ENCODE assay signal across 20 cellular contexts in genomic region chr2:85119900-85120299, GRCh38. TPM values are rescaled to one million over a fixed set of nuclear protein-coding genes. Genes with fewer than 3 reads are reported as not detected.
DNase-seq lines count a peak whose midpoint lies in the region; ATAC-seq and TF ChIP-seq lines count a peak whose summit lies in the region.
"Had no signal": no experiment of that assay in that cellular context is flagged by ENCODE, and none has a peak within 500 bp of the region (broad histone marks: within the 10 kb centered on the region; RNA-seq: fewer than 3 reads in every experiment).

No MANE protein-coding gene starts in this region.

- H3K9ac ChIP-seq in HUES64 (ENCODE audit: low read depth, low read length) (no peak overlapping the region), endodermal cell (ENCODE audit: extremely low read depth, low read length, poor library complexity, severe bottlenecking) (no peak overlapping the region)
- H3K9ac ChIP-seq: BLaER1, KMS-11, SK-N-SH had no signal

- ATAC-seq in CD8-positive, alpha-beta T cell = no peak
- ATAC-seq in GM19455 (IDR thresholded peaks at IDR 0.05; ENCODE audit: unreplicated experiment) = no peak

- peaks cover 47% of the 10 kb centered on the region for H3K27me3 Mint-ChIP-seq in endodermal cell (ENCODE audit: insufficient read depth)
- H3K27me3 Mint-ChIP-seq in neural crest cell (ENCODE audit: low read depth) = no peaks in the 10 kb centered on the region
- peaks cover 6% of the 10 kb centered on the region for H3K27me3 Mint-ChIP-seq in CD8-positive, alpha-beta T cell (ENCODE audit: low read depth)

- H3K27me3 ChIP-seq in H7 (ENCODE audit: control insufficient read depth, insufficient read depth, low read length) = peaks cover 9% of the 10 kb centered on the region
- peaks cover 56% of the 10 kb centered on the region for H3K27me3 ChIP-seq in HUES64 (ENCODE audit: insufficient read depth, low read length)
- no peaks in the 10 kb centered on the region for H3K27me3 ChIP-seq in endodermal cell (ENCODE audit: control insufficient read depth, insufficient read depth, low read length, poor library complexity, severe bottlenecking)
- no peaks in the 10 kb centered on the region for H3K27me3 ChIP-seq in CD8-positive, alpha-beta T cell (ENCODE audit: insufficient read depth, low read length)
- H3K27me3 ChIP-seq: BLaER1 had no signal

- POLR2A ChIA-PET in CD8-positive, alpha-beta T cell (lab: Charles Lee) = no interaction called here

- H3K36me3 Mint-ChIP-seq in endodermal cell (ENCODE audit: low read depth) (no peaks in the 10 kb centered on the region), neural crest cell (ENCODE audit: low read depth) (no peaks in the 10 kb centered on the region)
- H3K36me3 Mint-ChIP-seq in CD8-positive, alpha-beta T cell = no peaks in the 10 kb centered on the region

- H3K36me3 ChIP-seq in H7 (replicated peaks; ENCODE audit: control insufficient read depth, insufficient read depth, low read length) (no peaks in the 10 kb centered on the region), HUES64 (ENCODE audit: insufficient read depth, low read length) (no peaks in the 10 kb centered on the region), endodermal cell (ENCODE audit: control insufficient read depth, insufficient read depth, low read length) (no peaks in the 10 kb centered on the region)
- H3K36me3 ChIP-seq in CD8-positive, alpha-beta T cell (ENCODE audit: insufficient read depth, low read length) = no peaks in the 10 kb centered on the region
- H3K36me3 ChIP-seq: BLaER1 had no signal

- H3K9me3 Mint-ChIP-seq in endodermal cell (no peaks in the 10 kb centered on the region), neural crest cell (no peaks in the 10 kb centered on the region)
- no peaks in the 10 kb centered on the region for H3K9me3 Mint-ChIP-seq in CD8-positive, alpha-beta T cell

- DNase-seq in H7 (peak; percentile 80), endodermal cell (peak; percentile 84), neural crest cell (ENCODE audit: low read depth, low spot score) (no peak), NCI-H510A treated with DMSO at 0.1 percent for 48 hours (lab: John Stamatoyannopoulos, UW) (no peak), kidney tubule cell (ENCODE audit: low spot score) (no peak)
- DNase-seq in CD8-positive, alpha-beta T cell = no peak
- DNase-seq: DMS79, NCI-H1417, NCI-H187 treated with DMSO at 0.1 percent for 48 hours, NCI-H2171, NCI-H526 treated with DMSO at 0.1 percent for 48 hours, OCI-M1, SHP77, SK-N-SH, T-helper 1 cell had no signal

- CTCF ChIA-PET in CD8-positive, alpha-beta T cell (lab: Charles Lee) = no interaction called here

- intact Hi-C loops in CD8-positive, alpha-beta T cell (cut with DNase I, micrococcal nuclease) = no loop called here

- H3K27ac Mint-ChIP-seq in endodermal cell = no peak overlapping the region
- peak overlapping the region; percentile 60 for H3K27ac Mint-ChIP-seq in neural crest cell (ENCODE audit: unreplicated experiment)
- H3K27ac Mint-ChIP-seq in CD8-positive, alpha-beta T cell = no peak overlapping the region

- peak overlapping the region; percentile 32; the same call in 1 of the 2 replicates for H3K27ac ChIP-seq in HUES64 (ENCODE audit: low read depth, low read length)
- peak overlapping the region; percentile 38 for H3K27ac ChIP-seq in endodermal cell (ENCODE audit: low read depth, low read length)
- no peak overlapping the region for H3K27ac ChIP-seq in CD8-positive, alpha-beta T cell (ENCODE audit: low read depth, low read length)
- H3K27ac ChIP-seq: BLaER1, KMS-11 had no signal

- no peak overlapping the region for H3K4me3 ChIP-seq in H7 (ENCODE audit: insufficient read depth, low read depth, low read length)
- no peak overlapping the region for H3K4me3 ChIP-seq in HUES64 (ENCODE audit: low read length)
- no peak overlapping the region for H3K4me3 ChIP-seq in endodermal cell (ENCODE audit: low read length)
- no peak overlapping the region for H3K4me3 ChIP-seq in CD8-positive, alpha-beta T cell (ENCODE audit: low read depth, low read length)
- H3K4me3 ChIP-seq: BLaER1 had no signal

- TF ChIP-seq CTCF in endodermal cell (conservative IDR thresholded peaks at IDR 0.05) (no peak), neural crest cell (conservative IDR thresholded peaks at IDR 0.05) (no peak)
- no peak for TF ChIP-seq CTCF in CD8-positive, alpha-beta T cell (IDR thresholded peaks at IDR 0.05)

- no peaks in the 10 kb centered on the region for H3K4me1 Mint-ChIP-seq in endodermal cell
- H3K4me1 Mint-ChIP-seq in neural crest cell = peaks cover 6% of the 10 kb centered on the region
- H3K4me1 Mint-ChIP-seq in CD8-positive, alpha-beta T cell (ENCODE audit: low read depth) = no peaks in the 10 kb centered on the region

- H3K4me3 Mint-ChIP-seq in endodermal cell (no peak overlapping the region), neural crest cell (no peak overlapping the region)
- H3K4me3 Mint-ChIP-seq in CD8-positive, alpha-beta T cell = no peak overlapping the region

- H3K9me3 ChIP-seq in HUES64 (ENCODE audit: insufficient read depth, low read depth, low read length) = no peaks in the 10 kb centered on the region
- no peaks in the 10 kb centered on the region for H3K9me3 ChIP-seq in endodermal cell (ENCODE audit: control insufficient read depth, low read length)
- H3K9me3 ChIP-seq in CD8-positive, alpha-beta T cell (ENCODE audit: low read length) = no peaks in the 10 kb centered on the region
- H3K9me3 ChIP-seq: BLaER1, SK-N-SH had no signal

- H3K4me1 ChIP-seq in HUES64 (ENCODE audit: insufficient read depth, low read length) (peaks cover 9% of the 10 kb centered on the region), endodermal cell (ENCODE audit: control insufficient read depth, insufficient read depth, low read length) (no peaks in the 10 kb centered on the region)
- H3K4me1 ChIP-seq in CD8-positive, alpha-beta T cell (ENCODE audit: insufficient read depth, low read length) = no peaks in the 10 kb centered on the region
- H3K4me1 ChIP-seq: BLaER1 had no signal

RNA-seq across cellular contexts. Expression of gene TCF7L1, which starts 13.3 kb away (rescaled TPM):
- 9.9 and 10.7 TPM in 2 replicates for total RNA-seq in H7 (2014; rRNA removed; shearing (Covaris generic))
- polyA plus RNA-seq in HUES64 (2013, experiment 1 of 2) = 73.4 TPM
- polyA plus RNA-seq in HUES64 (2013, experiment 2 of 2) = 71.3 TPM
- total RNA-seq in endodermal cell (10 to 100 TPM; 71.9 to 73.3 TPM), neural crest cell (40.3 and 41.8 TPM in 2 replicates)
- polyA plus RNA-seq in endodermal cell (2013, experiment 1 of 2) = 56.9 TPM
- polyA plus RNA-seq in endodermal cell (2013, experiment 2 of 2) = 50.0 TPM
- total RNA-seq in CD8-positive, alpha-beta T cell = not detected
- total RNA-seq: RPMI7951 had no signal

Comparison
In these comparisons a context has a peak if more than half of its experiments do, and no peak if none do; other contexts are left out.
1. DNase-seq: peak in H7 (single experiment) and endodermal cell (single experiment); none in neural crest cell (single experiment), CD8-positive, alpha-beta T cell (0 of 7), NCI-H510A treated with DMSO at 0.1 percent for 48 hours (single experiment) and kidney tubule cell (single experiment).
2. RNA of gene TCF7L1, which starts 13.3 kb away (total RNA-seq): 71.9 to 73.3 TPM in endodermal cell, 40.3 to 41.8 TPM in neural crest cell and 9.9 to 10.7 TPM in H7; not detected in CD8-positive, alpha-beta T cell; every median in the first group is over 10 times any median in the second.